Comparison of ENCODE assay signal across 35 cellular contexts in genomic region chrX:124994404-124994803, GRCh38. TPM values are rescaled to one million over a fixed set of nuclear protein-coding genes. Genes with fewer than 3 reads are reported as not detected.
"Had no signal": no experiment of that assay in that cellular context is flagged by ENCODE, and none has a peak within 500 bp of the region (broad histone marks: within the 10 kb centered on the region; RNA-seq: fewer than 3 reads in every experiment).

No MANE protein-coding gene starts in this region.

- H3K36me3 ChIP-seq: MG63 had no signal

- DNase-seq: Karpas-422, Kasumi-1, MG63, MM.1S, MV-4-11, NCI-H1048, NCI-H1092, NCI-H1092 treated with DMSO at 0.1 percent for 48 hours, NCI-H1105, NCI-H1105 treated with DMSO at 0.1 percent for 48 hours, NCI-H1417, NCI-H1417 treated with DMSO at 0.1 percent for 48 hours, NCI-H1436, NCI-H1436 treated with DMSO at 0.1 percent for 48 hours, NCI-H146, NCI-H1694, NCI-H1694 treated with DMSO at 0.1 percent for 48 hours, NCI-H187, NCI-H187 treated with DMSO at 0.1 percent for 48 hours, NCI-H1930, NCI-H2029, NCI-H2029 treated with DMSO at 0.1 percent for 48 hours, NCI-H2081, NCI-H2081 treated with DMSO at 0.1 percent for 48 hours, NCI-H2107, NCI-H2171, NCI-H2171 treated with DMSO at 0.1 percent for 48 hours, NCI-H2227 treated with DMSO at 0.1 percent for 48 hours, NCI-H226, NCI-H345, NCI-H446, NCI-H446 treated with DMSO at 0.1 percent for 48 hours, NCI-H510A had no signal

- H3K4me3 ChIP-seq: MG63 had no signal

- H3K27me3 ChIP-seq: MG63 had no signal

- H3K9ac ChIP-seq: KMS-11 had no signal

- H3K9me3 ChIP-seq: MG63 had no signal

- H3K27ac ChIP-seq: KMS-11 had no signal

- H3K4me2 ChIP-seq: KMS-11 had no signal

RNA-seq across cellular contexts. Expression of gene TENM1, which starts 30.8 kb away (rescaled TPM):
- total RNA-seq: LHCN-M2 had no signal
